In the genomic region with DNA sequence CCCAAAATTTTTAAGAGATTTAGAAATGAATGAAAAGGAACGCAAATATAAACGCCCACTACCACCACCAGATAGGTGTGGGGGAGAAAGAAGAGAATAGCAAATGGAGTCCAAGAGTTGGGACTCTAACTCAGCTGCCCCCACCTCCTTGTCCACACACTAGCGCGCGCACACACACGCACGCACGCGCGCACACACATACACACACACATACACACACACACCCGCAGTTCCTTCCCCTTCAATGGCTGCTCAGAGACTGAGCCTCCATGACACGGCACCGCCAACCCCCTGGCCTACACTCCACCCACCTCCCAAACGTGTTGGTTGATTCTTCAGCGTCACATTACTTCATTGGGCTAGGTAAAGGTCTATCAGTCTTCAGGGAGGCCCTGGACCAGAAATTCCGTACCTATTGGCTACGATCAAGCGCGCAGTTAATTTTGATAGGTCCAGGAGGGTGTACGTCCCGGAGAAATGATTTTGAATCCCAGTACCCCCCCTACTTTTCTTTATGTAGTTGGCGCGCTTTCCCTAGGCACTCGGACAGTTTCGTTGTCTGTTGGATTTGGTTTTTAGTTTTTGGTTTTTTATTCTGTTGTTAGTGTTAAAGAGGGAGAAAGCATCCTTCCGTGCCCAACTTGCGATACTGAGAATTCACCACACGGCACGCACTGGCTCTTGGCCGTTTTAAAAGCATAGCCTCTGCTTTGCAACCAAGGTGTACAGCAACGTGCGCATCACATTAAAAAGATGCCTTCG, we compare ENCODE assay signal across 1 cellular context.
TF ChIP-seq lines count a peak whose summit lies in the region.

A gene (minus strand): TSS at position 261 of the 762 bp plus-strand sequence. CDS start 326 bp downstream, outside the sequence.

TF ChIP-seq in HepG2, 621 proteins besides CTCF, POLR2A, EP300 and RAD21 (continued from another document and continues in another):
- TF ChIP-seq, protein P1, sequence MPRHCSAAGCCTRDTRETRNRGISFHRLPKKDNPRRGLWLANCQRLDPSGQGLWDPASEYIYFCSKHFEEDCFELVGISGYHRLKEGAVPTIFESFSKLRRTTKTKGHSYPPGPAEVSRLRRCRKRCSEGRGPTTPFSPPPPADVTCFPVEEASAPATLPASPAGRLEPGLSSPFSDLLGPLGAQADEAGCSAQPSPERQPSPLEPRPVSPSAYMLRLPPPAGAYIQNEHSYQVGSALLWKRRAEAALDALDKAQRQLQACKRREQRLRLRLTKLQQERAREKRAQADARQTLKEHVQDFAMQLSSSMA (CRISPR knock-in tag; IDR thresholded peaks at IDR 0.05), result no peak
- TF ChIP-seq MIXL1 (CRISPR knock-in tag; IDR thresholded peaks at IDR 0.05), result peak; percentile 73
- TF ChIP-seq KMT2B (CRISPR knock-in tag; IDR thresholded peaks at IDR 0.05), result peak; percentile 82
- no peak for TF ChIP-seq ATM (IDR thresholded peaks at IDR 0.05; ENCODE audit: borderline replicate concordance)
- peak; percentile 65; the same call in 1 of the 2 replicates for TF ChIP-seq YEATS2 (CRISPR knock-in tag; IDR thresholded peaks at IDR 0.05; ENCODE audit: borderline replicate concordance)
- TF ChIP-seq ZNF468 (CRISPR knock-in tag; IDR thresholded peaks at IDR 0.05), result no peak
- peak; percentile 35; the same call in 1 of the 2 replicates for TF ChIP-seq ETV5 (CRISPR knock-in tag; IDR thresholded peaks at IDR 0.05; ENCODE audit: borderline replicate concordance)
- TF ChIP-seq, protein P2, sequence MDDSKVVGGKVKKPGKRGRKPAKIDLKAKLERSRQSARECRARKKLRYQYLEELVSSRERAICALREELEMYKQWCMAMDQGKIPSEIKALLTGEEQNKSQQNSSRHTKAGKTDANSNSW (CRISPR knock-in tag; IDR thresholded peaks at IDR 0.05; ENCODE audit: borderline replicate concordance), result no peak; the same call in 1 of the 2 replicates
- no peak for TF ChIP-seq STAT5B (CRISPR knock-in tag; IDR thresholded peaks at IDR 0.05)
- TF ChIP-seq PPARG (CRISPR knock-in tag; conservative IDR thresholded peaks at IDR 0.05), result no peak
- TF ChIP-seq ZNF605 (CRISPR knock-in tag; IDR thresholded peaks at IDR 0.05), result peak; percentile 97
- TF ChIP-seq EZH2 (conservative IDR thresholded peaks at IDR 0.05; ENCODE audit: low read depth, low read length), result no peak
- peak; percentile 55; the same call in 1 of the 2 replicates for TF ChIP-seq YEATS4 (CRISPR knock-in tag; IDR thresholded peaks at IDR 0.05; ENCODE audit: borderline replicate concordance)
- TF ChIP-seq TP53 (CRISPR knock-in tag; conservative IDR thresholded peaks at IDR 0.05), result no peak
- TF ChIP-seq ZNF33B (CRISPR knock-in tag; IDR thresholded peaks at IDR 0.05), result no peak
- TF ChIP-seq GATAD2A (CRISPR knock-in tag; IDR thresholded peaks at IDR 0.05), result peak; percentile 73
- no peak for TF ChIP-seq RELA (CRISPR knock-in tag; IDR thresholded peaks at IDR 0.05)
- TF ChIP-seq, protein P3, sequence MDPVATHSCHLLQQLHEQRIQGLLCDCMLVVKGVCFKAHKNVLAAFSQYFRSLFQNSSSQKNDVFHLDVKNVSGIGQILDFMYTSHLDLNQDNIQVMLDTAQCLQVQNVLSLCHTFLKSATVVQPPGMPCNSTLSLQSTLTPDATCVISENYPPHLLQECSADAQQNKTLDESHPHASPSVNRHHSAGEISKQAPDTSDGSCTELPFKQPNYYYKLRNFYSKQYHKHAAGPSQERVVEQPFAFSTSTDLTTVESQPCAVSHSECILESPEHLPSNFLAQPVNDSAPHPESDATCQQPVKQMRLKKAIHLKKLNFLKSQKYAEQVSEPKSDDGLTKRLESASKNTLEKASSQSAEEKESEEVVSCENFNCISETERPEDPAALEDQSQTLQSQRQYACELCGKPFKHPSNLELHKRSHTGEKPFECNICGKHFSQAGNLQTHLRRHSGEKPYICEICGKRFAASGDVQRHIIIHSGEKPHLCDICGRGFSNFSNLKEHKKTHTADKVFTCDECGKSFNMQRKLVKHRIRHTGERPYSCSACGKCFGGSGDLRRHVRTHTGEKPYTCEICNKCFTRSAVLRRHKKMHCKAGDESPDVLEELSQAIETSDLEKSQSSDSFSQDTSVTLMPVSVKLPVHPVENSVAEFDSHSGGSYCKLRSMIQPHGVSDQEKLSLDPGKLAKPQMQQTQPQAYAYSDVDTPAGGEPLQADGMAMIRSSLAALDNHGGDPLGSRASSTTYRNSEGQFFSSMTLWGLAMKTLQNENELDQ (CRISPR knock-in tag; IDR thresholded peaks at IDR 0.05; ENCODE audit: borderline replicate concordance), result 0 out of 2 replicates have a peak, but pooled peaks have one; percentile 24
- TF ChIP-seq ZNF335 (CRISPR knock-in tag; IDR thresholded peaks at IDR 0.05), result peak; percentile 88
- TF ChIP-seq ZNF550 (CRISPR knock-in tag; IDR thresholded peaks at IDR 0.05; ENCODE audit: borderline replicate concordance), result no peak
- TF ChIP-seq ZNF619 (CRISPR knock-in tag; IDR thresholded peaks at IDR 0.05), result no peak
- TF ChIP-seq ZNF564 (CRISPR knock-in tag; IDR thresholded peaks at IDR 0.05), result peak; percentile 79; the same call in 1 of the 2 replicates
- 0 out of 2 replicates have a peak, but pooled peaks have one; percentile 45 for TF ChIP-seq SMAD3 (CRISPR knock-in tag; IDR thresholded peaks at IDR 0.05)
- peak; percentile 55 for TF ChIP-seq ZNF883 (CRISPR knock-in tag; IDR thresholded peaks at IDR 0.05; ENCODE audit: not compliant biosample characterization)
- no peak for TF ChIP-seq RBFOX2 (IDR thresholded peaks at IDR 0.05; ENCODE audit: low read depth, low read length)
- peak; percentile 88 for TF ChIP-seq ZNF878 (CRISPR knock-in tag; IDR thresholded peaks at IDR 0.05)
- no peak for TF ChIP-seq SYNCRIP (IDR thresholded peaks at IDR 0.05; ENCODE audit: insufficient read depth, low read depth, low read length)
- TF ChIP-seq ZNF329 (CRISPR knock-in tag; IDR thresholded peaks at IDR 0.05; ENCODE audit: low read depth), result peak; percentile 81; the same call in 1 of the 2 replicates
- TF ChIP-seq HHEX (CRISPR knock-in tag; IDR thresholded peaks at IDR 0.05), result no peak
- no peak for TF ChIP-seq HNRNPUL1 (IDR thresholded peaks at IDR 0.05; ENCODE audit: low read depth, low read length)
- TF ChIP-seq RFX3 (CRISPR knock-in tag; IDR thresholded peaks at IDR 0.05), result no peak
- TF ChIP-seq ZNF350 (CRISPR knock-in tag; IDR thresholded peaks at IDR 0.05; ENCODE audit: borderline replicate concordance, low read depth), result peak; percentile 55; the same call in 1 of the 2 replicates
- TF ChIP-seq IRF2 (CRISPR knock-in tag; IDR thresholded peaks at IDR 0.05), result peak; percentile 87; the same call in 1 of the 2 replicates
- peak; percentile 45; the same call in 1 of the 2 replicates for TF ChIP-seq ZMYM3 (CRISPR knock-in tag; IDR thresholded peaks at IDR 0.05)
- no peak for TF ChIP-seq ZSCAN29 (CRISPR knock-in tag; conservative IDR thresholded peaks at IDR 0.05)
- no peak for TF ChIP-seq IKZF1 (IDR thresholded peaks at IDR 0.05)
- TF ChIP-seq JUNB (CRISPR knock-in tag; IDR thresholded peaks at IDR 0.05; ENCODE audit: borderline replicate concordance), result peak; percentile 87
- no peak for TF ChIP-seq U2AF2 (IDR thresholded peaks at IDR 0.05; ENCODE audit: low read depth, low read length)
- TF ChIP-seq SMAD9 (CRISPR knock-in tag; IDR thresholded peaks at IDR 0.05), result no peak
- TF ChIP-seq, protein P4, sequence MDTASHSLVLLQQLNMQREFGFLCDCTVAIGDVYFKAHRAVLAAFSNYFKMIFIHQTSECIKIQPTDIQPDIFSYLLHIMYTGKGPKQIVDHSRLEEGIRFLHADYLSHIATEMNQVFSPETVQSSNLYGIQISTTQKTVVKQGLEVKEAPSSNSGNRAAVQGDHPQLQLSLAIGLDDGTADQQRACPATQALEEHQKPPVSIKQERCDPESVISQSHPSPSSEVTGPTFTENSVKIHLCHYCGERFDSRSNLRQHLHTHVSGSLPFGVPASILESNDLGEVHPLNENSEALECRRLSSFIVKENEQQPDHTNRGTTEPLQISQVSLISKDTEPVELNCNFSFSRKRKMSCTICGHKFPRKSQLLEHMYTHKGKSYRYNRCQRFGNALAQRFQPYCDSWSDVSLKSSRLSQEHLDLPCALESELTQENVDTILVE (CRISPR knock-in tag; IDR thresholded peaks at IDR 0.05), result peak; percentile 80; the same call in 1 of the 2 replicates
- no peak for TF ChIP-seq ZNF143 (CRISPR knock-in tag; IDR thresholded peaks at IDR 0.05)
- peak; percentile 73; the same call in 1 of the 2 replicates for TF ChIP-seq SAFB2 (CRISPR knock-in tag; IDR thresholded peaks at IDR 0.05; ENCODE audit: borderline replicate concordance, low read depth)
- peak; percentile 83; the same call in 1 of the 2 replicates for TF ChIP-seq HOXA5 (CRISPR knock-in tag; IDR thresholded peaks at IDR 0.05)
- TF ChIP-seq MIER3 (CRISPR knock-in tag; IDR thresholded peaks at IDR 0.05; ENCODE audit: borderline replicate concordance), result peak; percentile 88; the same call in 1 of the 2 replicates
- no peak for TF ChIP-seq RBAK (CRISPR knock-in tag; IDR thresholded peaks at IDR 0.05)
- peak; percentile 67; the same call in 1 of the 2 replicates for TF ChIP-seq ZFP90 (CRISPR knock-in tag; IDR thresholded peaks at IDR 0.05; ENCODE audit: borderline replicate concordance)
- TF ChIP-seq, protein P5, sequence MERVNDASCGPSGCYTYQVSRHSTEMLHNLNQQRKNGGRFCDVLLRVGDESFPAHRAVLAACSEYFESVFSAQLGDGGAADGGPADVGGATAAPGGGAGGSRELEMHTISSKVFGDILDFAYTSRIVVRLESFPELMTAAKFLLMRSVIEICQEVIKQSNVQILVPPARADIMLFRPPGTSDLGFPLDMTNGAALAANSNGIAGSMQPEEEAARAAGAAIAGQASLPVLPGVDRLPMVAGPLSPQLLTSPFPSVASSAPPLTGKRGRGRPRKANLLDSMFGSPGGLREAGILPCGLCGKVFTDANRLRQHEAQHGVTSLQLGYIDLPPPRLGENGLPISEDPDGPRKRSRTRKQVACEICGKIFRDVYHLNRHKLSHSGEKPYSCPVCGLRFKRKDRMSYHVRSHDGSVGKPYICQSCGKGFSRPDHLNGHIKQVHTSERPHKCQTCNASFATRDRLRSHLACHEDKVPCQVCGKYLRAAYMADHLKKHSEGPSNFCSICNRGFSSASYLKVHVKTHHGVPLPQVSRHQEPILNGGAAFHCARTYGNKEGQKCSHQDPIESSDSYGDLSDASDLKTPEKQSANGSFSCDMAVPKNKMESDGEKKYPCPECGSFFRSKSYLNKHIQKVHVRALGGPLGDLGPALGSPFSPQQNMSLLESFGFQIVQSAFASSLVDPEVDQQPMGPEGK (CRISPR knock-in tag; IDR thresholded peaks at IDR 0.05), result peak; percentile 78
- TF ChIP-seq SAP130 (CRISPR knock-in tag; IDR thresholded peaks at IDR 0.05; ENCODE audit: low read depth), result peak; percentile 93
- no peak for TF ChIP-seq ZNF138 (CRISPR knock-in tag; IDR thresholded peaks at IDR 0.05; ENCODE audit: low read depth)
- TF ChIP-seq, protein P6, sequence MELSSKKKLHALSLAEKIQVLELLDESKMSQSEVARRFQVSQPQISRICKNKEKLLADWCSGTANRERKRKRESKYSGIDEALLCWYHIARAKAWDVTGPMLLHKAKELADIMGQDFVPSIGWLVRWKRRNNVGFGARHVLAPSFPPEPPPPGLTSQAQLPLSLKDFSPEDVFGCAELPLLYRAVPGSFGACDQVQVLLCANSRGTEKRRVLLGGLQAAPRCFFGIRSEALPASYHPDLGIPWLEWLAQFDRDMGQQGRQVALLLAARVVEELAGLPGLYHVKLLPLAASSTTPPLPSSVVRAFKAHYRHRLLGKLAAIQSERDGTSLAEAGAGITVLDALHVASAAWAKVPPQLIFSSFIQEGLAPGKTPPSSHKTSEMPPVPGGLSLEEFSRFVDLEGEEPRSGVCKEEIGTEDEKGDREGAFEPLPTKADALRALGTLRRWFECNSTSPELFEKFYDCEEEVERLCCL (CRISPR knock-in tag; IDR thresholded peaks at IDR 0.05; ENCODE audit: borderline replicate concordance), result no peak
- TF ChIP-seq SUZ12 (IDR thresholded peaks at IDR 0.05; ENCODE audit: low read depth, low read length), result no peak
- TF ChIP-seq ZNF274 (CRISPR knock-in tag; IDR thresholded peaks at IDR 0.05), result no peak; the same call in 1 of the 2 replicates
- TF ChIP-seq, protein P7, sequence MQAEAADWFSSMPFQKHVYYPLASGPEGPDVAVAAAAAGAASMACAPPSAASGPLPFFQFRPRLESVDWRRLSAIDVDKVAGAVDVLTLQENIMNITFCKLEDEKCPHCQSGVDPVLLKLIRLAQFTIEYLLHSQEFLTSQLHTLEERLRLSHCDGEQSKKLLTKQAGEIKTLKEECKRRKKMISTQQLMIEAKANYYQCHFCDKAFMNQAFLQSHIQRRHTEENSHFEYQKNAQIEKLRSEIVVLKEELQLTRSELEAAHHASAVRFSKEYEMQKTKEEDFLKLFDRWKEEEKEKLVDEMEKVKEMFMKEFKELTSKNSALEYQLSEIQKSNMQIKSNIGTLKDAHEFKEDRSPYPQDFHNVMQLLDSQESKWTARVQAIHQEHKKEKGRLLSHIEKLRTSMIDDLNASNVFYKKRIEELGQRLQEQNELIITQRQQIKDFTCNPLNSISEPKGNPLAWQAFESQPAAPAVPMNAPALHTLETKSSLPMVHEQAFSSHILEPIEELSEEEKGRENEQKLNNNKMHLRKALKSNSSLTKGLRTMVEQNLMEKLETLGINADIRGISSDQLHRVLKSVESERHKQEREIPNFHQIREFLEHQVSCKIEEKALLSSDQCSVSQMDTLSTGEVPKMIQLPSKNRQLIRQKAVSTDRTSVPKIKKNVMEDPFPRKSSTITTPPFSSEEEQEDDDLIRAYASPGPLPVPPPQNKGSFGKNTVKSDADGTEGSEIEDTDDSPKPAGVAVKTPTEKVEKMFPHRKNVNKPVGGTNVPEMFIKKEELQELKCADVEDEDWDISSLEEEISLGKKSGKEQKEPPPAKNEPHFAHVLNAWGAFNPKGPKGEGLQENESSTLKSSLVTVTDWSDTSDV (CRISPR knock-in tag; IDR thresholded peaks at IDR 0.05), result no peak
- TF ChIP-seq, protein P8, sequence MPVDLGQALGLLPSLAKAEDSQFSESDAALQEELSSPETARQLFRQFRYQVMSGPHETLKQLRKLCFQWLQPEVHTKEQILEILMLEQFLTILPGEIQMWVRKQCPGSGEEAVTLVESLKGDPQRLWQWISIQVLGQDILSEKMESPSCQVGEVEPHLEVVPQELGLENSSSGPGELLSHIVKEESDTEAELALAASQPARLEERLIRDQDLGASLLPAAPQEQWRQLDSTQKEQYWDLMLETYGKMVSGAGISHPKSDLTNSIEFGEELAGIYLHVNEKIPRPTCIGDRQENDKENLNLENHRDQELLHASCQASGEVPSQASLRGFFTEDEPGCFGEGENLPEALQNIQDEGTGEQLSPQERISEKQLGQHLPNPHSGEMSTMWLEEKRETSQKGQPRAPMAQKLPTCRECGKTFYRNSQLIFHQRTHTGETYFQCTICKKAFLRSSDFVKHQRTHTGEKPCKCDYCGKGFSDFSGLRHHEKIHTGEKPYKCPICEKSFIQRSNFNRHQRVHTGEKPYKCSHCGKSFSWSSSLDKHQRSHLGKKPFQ (CRISPR knock-in tag; IDR thresholded peaks at IDR 0.05; ENCODE audit: insufficient replicate concordance), result peak; percentile 76
- peak; percentile 74 for TF ChIP-seq ZNF12 (CRISPR knock-in tag; IDR thresholded peaks at IDR 0.05)
- TF ChIP-seq NCOA5 (CRISPR knock-in tag; IDR thresholded peaks at IDR 0.05), result no peak
- TF ChIP-seq CHD2 (IDR thresholded peaks at IDR 0.05; ENCODE audit: low read depth, low read length), result no peak
